Comparison of ENCODE assay signal across 15 cellular contexts in the genomic region with DNA sequence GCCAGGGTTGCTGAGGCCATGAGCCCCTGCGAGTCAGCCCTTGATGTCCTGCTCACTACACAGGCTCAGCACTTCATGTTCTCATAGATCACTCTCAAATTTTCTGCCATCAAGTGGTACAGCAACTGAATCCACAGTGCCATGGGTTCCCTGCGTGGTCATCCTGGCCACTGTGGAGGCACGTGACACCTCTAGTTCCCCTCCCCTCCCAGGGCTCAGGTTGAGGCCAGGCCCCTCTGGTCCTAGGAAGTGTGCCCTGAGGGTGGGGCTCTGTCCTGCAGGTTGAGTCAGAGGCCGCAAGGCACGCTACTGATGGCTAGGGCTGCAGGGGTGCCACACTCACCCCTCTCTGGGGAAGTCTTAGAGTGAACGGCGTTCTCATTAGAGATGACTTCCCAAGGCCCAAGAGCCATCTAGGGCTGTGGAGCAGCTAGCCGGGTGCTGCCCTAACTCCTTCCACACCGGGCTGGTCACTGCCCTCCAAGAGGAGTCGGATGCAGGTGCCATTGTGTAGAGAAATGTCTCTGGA. TPM values are rescaled to one million over a fixed set of nuclear protein-coding genes. Genes with fewer than 3 reads are reported as not detected.
DNase-seq lines count a peak whose midpoint lies in the region; TF ChIP-seq lines count a peak whose summit lies in the region.
"Had no signal": no experiment of that assay in that cellular context is flagged by ENCODE, and none has a peak within 500 bp of the region (broad histone marks: within the 10 kb centered on the region; RNA-seq: fewer than 3 reads in every experiment).

No MANE protein-coding gene starts in this region.

- H3K36me3 ChIP-seq in neuronal stem cell (replicated peaks in 1 of 2; ENCODE audit: control insufficient read depth in 2 of 2, insufficient read depth in 2 of 2, low read length in 2 of 2): no peaks in the 10 kb centered on the region
- no peaks in the 10 kb centered on the region for H3K36me3 ChIP-seq in tibial nerve
- no peaks in the 10 kb centered on the region for H3K36me3 ChIP-seq in esophagus squamous epithelium

- H3K27ac ChIP-seq in neuronal stem cell (replicated peaks; ENCODE audit: low read length) (no peak overlapping the region), tibial nerve (no peak overlapping the region), esophagus squamous epithelium (no peak overlapping the region)
- H3K27ac ChIP-seq: A549, GM23248 had no signal

- peaks cover 12% of the 10 kb centered on the region for H3K4me1 Mint-ChIP-seq in chondrocyte (ENCODE audit: low read depth)
- H3K4me1 Mint-ChIP-seq: H9 had no signal

- no peaks in the 10 kb centered on the region for H3K4me1 ChIP-seq in neuronal stem cell (ENCODE audit: control insufficient read depth in 2 of 2, insufficient read depth in 1 of 2, low read depth in 1 of 2, low read length in 2 of 2)
- H3K4me1 ChIP-seq in tibial nerve: peaks cover 0 to 4% (median 0%) of the 10 kb centered on the region in 4 donors
- H3K4me1 ChIP-seq in esophagus squamous epithelium: peaks cover 0 to 9% (median 4%) of the 10 kb centered on the region in 3 donors

- no peak overlapping the region for H3K4me2 ChIP-seq in neuronal stem cell (ENCODE audit: insufficient read depth, low read length, poor library complexity, severe bottlenecking)
- H3K4me2 ChIP-seq: A549 had no signal

- no peak overlapping the region for H4K8ac ChIP-seq in neuronal stem cell (ENCODE audit: low read depth, low read length)

- H2BK15ac ChIP-seq in neuronal stem cell (ENCODE audit: low read length): no peak overlapping the region

- H3K23ac ChIP-seq in neuronal stem cell (ENCODE audit: low read depth, low read length, poor library complexity): no peak overlapping the region

- H2BK12ac ChIP-seq in neuronal stem cell (ENCODE audit: low read length): no peak overlapping the region

- H2BK5ac ChIP-seq in neuronal stem cell (ENCODE audit: low read length): peak overlapping the region; percentile 39

- no peaks in the 10 kb centered on the region for H3K36me3 Mint-ChIP-seq in chondrocyte (ENCODE audit: low read depth)
- H3K36me3 Mint-ChIP-seq: CD14-positive monocyte; CD8-positive, alpha-beta T cell had no signal

- no peak overlapping the region for H3K4me3 Mint-ChIP-seq in chondrocyte (ENCODE audit: unreplicated experiment)
- H3K4me3 Mint-ChIP-seq: CD14-positive monocyte; CD8-positive, alpha-beta T cell; H9 had no signal

- no peak overlapping the region for H3K27ac Mint-ChIP-seq in chondrocyte (ENCODE audit: unreplicated experiment)
- H3K27ac Mint-ChIP-seq: CD14-positive monocyte; CD8-positive, alpha-beta T cell; H9 had no signal

- in situ Hi-C loops in GM13976 (cut with MboI; ENCODE audit: low sequenced_read_pairs, unreplicated experiment): loop anchor here (25.0 kb wide), 2 partner anchors 351 to 399 kb away; a partner anchor contains a TSS

- H3K27me3 ChIP-seq in neuronal stem cell (ENCODE audit: control insufficient read depth in 3 of 3, insufficient read depth in 3 of 3, low read depth in 1 of 3, low read length in 3 of 3): peaks cover 0 to 29% (median 0%) of the 10 kb centered on the region in 3 experiments
- no peaks in the 10 kb centered on the region for H3K27me3 ChIP-seq in tibial nerve
- H3K27me3 ChIP-seq in esophagus squamous epithelium: no peaks in the 10 kb centered on the region

- intact Hi-C loops in esophagus squamous epithelium (cut with DNase I): loop anchor here (5.0 kb wide), 1 partner anchor 151 kb away; a partner anchor contains a TSS

- H3K4me3 ChIP-seq in neuronal stem cell (ENCODE audit: low read length in 2 of 2): no peak overlapping the region
- H3K4me3 ChIP-seq in tibial nerve: no peak overlapping the region
- no peak overlapping the region for H3K4me3 ChIP-seq in esophagus squamous epithelium
- H3K4me3 ChIP-seq: A549, GM23248 had no signal

- peak; percentile 30 for DNase-seq in GM13976 (ENCODE audit: low spot score)
- DNase-seq in chondrocyte (ENCODE audit: low spot score): peak; percentile 69
- DNase-seq in neuronal stem cell (ENCODE audit: low spot score): no peak
- no peak for DNase-seq in NCI-H1048 (lab: John Stamatoyannopoulos, UW)
- no peak for DNase-seq in tibial nerve (ENCODE audit: low spot score in 2 of 2)
- no peak for DNase-seq in esophagus squamous epithelium (lab: John Stamatoyannopoulos, UW)
- DNase-seq: CD8-positive, alpha-beta T cell; COR-L47; DND-41; GDM1; GM23248; H9; IMR-90 had no signal

- no peak for TF ChIP-seq EP300 in tibial nerve (IDR thresholded peaks at IDR 0.05)

- peak overlapping the region; percentile 25 for H3K14ac ChIP-seq in neuronal stem cell (ENCODE audit: low read length)

- no peaks in the 10 kb centered on the region for H3K27me3 Mint-ChIP-seq in chondrocyte (ENCODE audit: low read depth)

- H2AFZ ChIP-seq in neuronal stem cell (ENCODE audit: low read length): no peak overlapping the region
- H2AFZ ChIP-seq: GM23248 had no signal

- H3K9me3 Mint-ChIP-seq in chondrocyte (ENCODE audit: low read depth): no peaks in the 10 kb centered on the region
- H3K9me3 Mint-ChIP-seq: CD14-positive monocyte; CD8-positive, alpha-beta T cell had no signal

- H4K91ac ChIP-seq in neuronal stem cell (ENCODE audit: low read depth, low read length, poor library complexity): no peak overlapping the region

- H3K79me1 ChIP-seq in neuronal stem cell (ENCODE audit: low read depth, low read length): peaks cover 4% of the 10 kb centered on the region

- H2BK120ac ChIP-seq in neuronal stem cell (ENCODE audit: low read depth, low read length): no peak overlapping the region

- TF ChIP-seq CTCF in GM13976 (IDR thresholded peaks at IDR 0.05; ENCODE audit: borderline replicate concordance, control extremely low read depth, extremely low read depth, insufficient read depth, missing control alignments): no peak
- no peak for TF ChIP-seq CTCF in chondrocyte (IDR thresholded peaks at IDR 0.05)
- TF ChIP-seq CTCF in tibial nerve (IDR thresholded peaks at IDR 0.05): no peak
- no peak for TF ChIP-seq CTCF in esophagus squamous epithelium (IDR thresholded peaks at IDR 0.05)

- WGBS in neuronal stem cell (ENCODE audit: extremely low coverage in 2 of 2, insufficient read length in 2 of 2, insufficient replicate concordance in 1 of 2), 2 donors: no CpG with 5 or more reads among the region's 10 CpGs
- 83 to 84% methylated on average over 10 of the region's 10 CpGs for WGBS in tibial nerve, 2 donors
- WGBS in esophagus squamous epithelium, 2 donors: 67 to 93% methylated on average over 4 to 6 of the region's 10 CpGs

- TF ChIP-seq POLR2A in tibial nerve (IDR thresholded peaks at IDR 0.05): no peak
- TF ChIP-seq POLR2A in esophagus squamous epithelium (IDR thresholded peaks at IDR 0.05): no peak

- no peak overlapping the region for H3K18ac ChIP-seq in neuronal stem cell (ENCODE audit: low read length)

- no peak overlapping the region for H2AK5ac ChIP-seq in neuronal stem cell (ENCODE audit: low read depth, low read length)

- H3K9me3 ChIP-seq in neuronal stem cell (replicated peaks in 1 of 2; ENCODE audit: control insufficient read depth in 2 of 2, insufficient read depth in 1 of 2, low read depth in 1 of 2, low read length in 2 of 2) (peaks cover 0 to 14% of the 10 kb centered on the region in 2 donors), tibial nerve (no peaks in the 10 kb centered on the region), esophagus squamous epithelium (no peaks in the 10 kb centered on the region)
- H3K9me3 ChIP-seq: A549 had no signal

- H3K9ac ChIP-seq in neuronal stem cell (ENCODE audit: low read depth, low read length, poor library complexity): no peak overlapping the region
- H3K9ac ChIP-seq: GM23248 had no signal

- H3K4ac ChIP-seq in neuronal stem cell (ENCODE audit: low read length): no peak overlapping the region

RNA-seq across cellular contexts. Expression of a gene that starts 39.8 kb away (rescaled TPM):
- total RNA-seq in chondrocyte (774 to 1,188 TPM (median 1,175 TPM) in 3 replicates), tibial nerve (100 to 1,000 TPM; 471 to 530 (median 493) TPM), esophagus squamous epithelium (100 to 1,000 TPM; 307 to 577 (median 369) TPM)
- polyA plus RNA-seq in neuronal stem cell (2013, experiment 1 of 2): 413 TPM
- polyA plus RNA-seq in neuronal stem cell (2013, experiment 2 of 2): 408 TPM

Comparison
In these comparisons a context has a peak if more than half of its experiments do, and no peak if none do; other contexts are left out.
1. DNase-seq: peak in GM13976 (single experiment) and chondrocyte (single experiment); none in neuronal stem cell (single experiment), NCI-H1048 (single experiment), tibial nerve (0 of 2) and esophagus squamous epithelium (single experiment).